Comparison of ENCODE assay signal across 27 cellular contexts in genomic region chr3:181581651-181582050, GRCh38.
DNase-seq lines count a peak whose midpoint lies in the region; TF ChIP-seq lines count a peak whose summit lies in the region.
"Had no signal": no experiment of that assay in that cellular context is flagged by ENCODE, and none has a peak within 500 bp of the region (broad histone marks: within the 10 kb centered on the region; RNA-seq: fewer than 3 reads in every experiment).

No MANE protein-coding gene starts in this region.

- no peak overlapping the region for H2BK120ac ChIP-seq in mesendoderm (ENCODE audit: low read depth, low read length)

- H2AK5ac ChIP-seq in mesendoderm (ENCODE audit: low read length): no peak overlapping the region

- H3K27me3 ChIP-seq in A673 (replicated peaks; ENCODE audit: insufficient read depth, low read depth, low read length, poor library complexity) (no peaks in the 10 kb centered on the region), mesendoderm (ENCODE audit: insufficient read depth, low read length, poor library complexity) (no peaks in the 10 kb centered on the region), transverse colon (no peaks in the 10 kb centered on the region), suprapubic skin (no peaks in the 10 kb centered on the region)
- no peaks in the 10 kb centered on the region for H3K27me3 ChIP-seq in effector memory CD4-positive, alpha-beta T cell (replicated peaks; ENCODE audit: control insufficient read depth, insufficient read depth, low read length, poor library complexity, severe bottlenecking)

- H3K79me2 ChIP-seq in mesendoderm (ENCODE audit: control insufficient read depth, insufficient read depth, low read length): no peaks in the 10 kb centered on the region

- no peaks in the 10 kb centered on the region for H3K36me3 ChIP-seq in A673 (ENCODE audit: insufficient read depth, low read length, poor library complexity, severe bottlenecking)
- H3K36me3 ChIP-seq in HEK293 (ENCODE audit: control insufficient read depth in 2 of 2, insufficient read depth in 1 of 2, low read length in 2 of 2): no peaks in the 10 kb centered on the region
- H3K36me3 ChIP-seq in mesendoderm (ENCODE audit: control insufficient read depth, insufficient read depth, low read length): no peaks in the 10 kb centered on the region
- no peaks in the 10 kb centered on the region for H3K36me3 ChIP-seq in transverse colon
- H3K36me3 ChIP-seq in effector memory CD4-positive, alpha-beta T cell (ENCODE audit: control insufficient read depth, insufficient read depth, low read length): no peaks in the 10 kb centered on the region
- H3K36me3 ChIP-seq in suprapubic skin: no peaks in the 10 kb centered on the region
- H3K36me3 ChIP-seq: MG63 had no signal

- H3K79me1 ChIP-seq in mesendoderm (ENCODE audit: low read length): no peaks in the 10 kb centered on the region

- H3K4me2 ChIP-seq in mesendoderm (ENCODE audit: low read length): no peak overlapping the region

- BruUV-seq in A673 (replicated peaks; lab: Mats Ljungman, UMichigan): no TSS peak

- H3K23ac ChIP-seq in mesendoderm (ENCODE audit: low read length): no peak overlapping the region

- no CpG with 5 or more reads among the region's 4 CpGs for WGBS in mesendoderm (ENCODE audit: extremely low coverage, insufficient coverage, low lambda C conversion rate)
- 70 to 93% methylated on average over 2 to 4 of the region's 4 CpGs for WGBS in transverse colon (ENCODE audit: low coverage in 1 of 2), 2 donors
- WGBS in suprapubic skin: 67% methylated on average over 4 of the region's 4 CpGs

- H3K56ac ChIP-seq in mesendoderm (ENCODE audit: low read length): no peak overlapping the region

- H2BK15ac ChIP-seq in mesendoderm (replicated peaks; ENCODE audit: low read depth): no peak overlapping the region

- in situ Hi-C loops in transverse colon (cut with MboI; ENCODE audit: low pct_ligation_motif_present in 1 of 4, low pct_unique_long_range_greater_than_20kb in 1 of 4, low sequenced_read_pairs in 3 of 4): no loop called here

- H3K27ac ChIP-seq in A673 (ENCODE audit: low read depth, low read length, poor library complexity, severe bottlenecking) (no peak overlapping the region), HEK293 (ENCODE audit: extremely low read depth, low read depth, low read length) (no peak overlapping the region), mesendoderm (ENCODE audit: low read depth, low read length) (no peak overlapping the region), transverse colon (no peak overlapping the region), suprapubic skin (no peak overlapping the region)
- H3K27ac ChIP-seq in effector memory CD4-positive, alpha-beta T cell (ENCODE audit: insufficient read depth, low read length, poor library complexity, severe bottlenecking): no peak overlapping the region
- H3K27ac ChIP-seq: GM23248 had no signal

- no peak overlapping the region for H3K9ac ChIP-seq in mesendoderm (ENCODE audit: low read length)
- H3K9ac ChIP-seq: GM23248 had no signal

- DNase-seq in A673 (ENCODE audit: low spot score): peak; percentile 2
- peak; percentile 2 for DNase-seq in choroid plexus epithelial cell (ENCODE audit: low read depth)
- DNase-seq in mesendoderm: peak; percentile 30
- DNase-seq in transverse colon: no peak
- DNase-seq in midbrain (lab: John Stamatoyannopoulos, UW): no peak
- no peak for DNase-seq in effector memory CD4-positive, alpha-beta T cell
- DNase-seq in suprapubic skin (ENCODE audit: low spot score in 2 of 2): no peak
- DNase-seq: 8988T; C1 segment of cervical spinal cord; CD4-positive, alpha-beta memory T cell; COR-L47; DMS 273 treated with DMSO at 0.1 percent for 48 hours; DMS79 treated with DMSO at 0.1 percent for 48 hours; GM23248; H9; IMR-90; KG1; MG63; NCI-H1105 treated with DMSO at 0.1 percent for 48 hours; NCI-H146; NCI-H1930; NCI-H2107; NCI-H524 treated with DMSO at 0.1 percent for 48 hours; NCI-H82; NK-92 treated with Interleukin-12 subunit alpha and Interleukin-12 subunit beta, amount 100 ng/mL, for 24 hours; PC-3 had no signal

- H3K18ac ChIP-seq in mesendoderm (ENCODE audit: low read length): no peak overlapping the region

- POLR2A ChIA-PET in A673 (lab: Charles Lee; ENCODE audit: low non-redundant PET) (no interaction called here), HEK293 (lab: Yijun Ruan, JAX) (no interaction called here)

- H4K5ac ChIP-seq in mesendoderm (ENCODE audit: low read length): no peak overlapping the region

- intact Hi-C loops in A673 (cut with micrococcal nuclease; ENCODE audit: unreplicated experiment): no loop called here
- intact Hi-C loops in transverse colon (cut with DNase I; ENCODE audit: low total_unique reads): no loop called here

- TF ChIP-seq CTCF in A673 (conservative IDR thresholded peaks at IDR 0.05; ENCODE audit: low read depth, low read length) (no peak), HEK293 (tag by site-specific recombination; IDR thresholded peaks at IDR 0.05) (no peak), choroid plexus epithelial cell (conservative IDR thresholded peaks at IDR 0.05; ENCODE audit: low read depth, low read length) (no peak), transverse colon (IDR thresholded peaks at IDR 0.05) (no peak), suprapubic skin (IDR thresholded peaks at IDR 0.05) (no peak)

- H3K4me1 ChIP-seq in A673 (ENCODE audit: insufficient read depth, low read length, poor library complexity, severe bottlenecking) (no peaks in the 10 kb centered on the region), HEK293 (ENCODE audit: control insufficient read depth, insufficient read depth, low read length) (no peaks in the 10 kb centered on the region), mesendoderm (ENCODE audit: control insufficient read depth, low read depth, low read length) (no peaks in the 10 kb centered on the region), transverse colon (no peaks in the 10 kb centered on the region), suprapubic skin (no peaks in the 10 kb centered on the region)
- no peaks in the 10 kb centered on the region for H3K4me1 ChIP-seq in effector memory CD4-positive, alpha-beta T cell (ENCODE audit: control insufficient read depth, insufficient read depth, low read length, poor library complexity, severe bottlenecking)

- H3K4me3 ChIP-seq in A673 (ENCODE audit: low read depth, low read length, poor library complexity, severe bottlenecking): no peak overlapping the region
- H3K4me3 ChIP-seq in HEK293 (ENCODE audit: low read depth, low read length): no peak overlapping the region
- H3K4me3 ChIP-seq in choroid plexus epithelial cell (ENCODE audit: low read depth, low read length): no peak overlapping the region
- no peak overlapping the region for H3K4me3 ChIP-seq in mesendoderm (ENCODE audit: low read length)
- no peak overlapping the region for H3K4me3 ChIP-seq in transverse colon
- no peak overlapping the region for H3K4me3 ChIP-seq in effector memory CD4-positive, alpha-beta T cell (ENCODE audit: insufficient read depth, low read depth, low read length, poor library complexity, severe bottlenecking)
- no peak overlapping the region for H3K4me3 ChIP-seq in suprapubic skin
- H3K4me3 ChIP-seq: GM23248, MG63 had no signal

- no peak overlapping the region for H2BK5ac ChIP-seq in mesendoderm (ENCODE audit: low read length)

- CTCF ChIA-PET in A673 (lab: Charles Lee): no interaction called here
- CTCF ChIA-PET in HEK293 (lab: Yijun Ruan, JAX): no interaction called here

- TF ChIP-seq POLR2A in transverse colon (IDR thresholded peaks at IDR 0.05) (no peak), suprapubic skin (IDR thresholded peaks at IDR 0.05) (no peak)

- no peak overlapping the region for H3K4ac ChIP-seq in mesendoderm (ENCODE audit: low read depth, low read length)

- H3K9me3 ChIP-seq in A673 (ENCODE audit: low read depth, low read length, poor library complexity, severe bottlenecking) (no peaks in the 10 kb centered on the region), HEK293 (ENCODE audit: control insufficient read depth, insufficient read depth, low read depth, low read length) (no peaks in the 10 kb centered on the region), transverse colon (no peaks in the 10 kb centered on the region), suprapubic skin (no peaks in the 10 kb centered on the region)
- H3K9me3 ChIP-seq in effector memory CD4-positive, alpha-beta T cell (ENCODE audit: control insufficient read depth, low read length): no peaks in the 10 kb centered on the region
- H3K9me3 ChIP-seq: MG63 had no signal

- no peak for TF ChIP-seq EP300 in transverse colon (IDR thresholded peaks at IDR 0.05; ENCODE audit: low read depth)
- no peak for TF ChIP-seq EP300 in suprapubic skin (IDR thresholded peaks at IDR 0.05)

- no peak overlapping the region for H4K8ac ChIP-seq in mesendoderm (ENCODE audit: low read depth, low read length)

TF ChIP-seq in HEK293, 187 proteins besides CTCF, POLR2A, EP300 and RAD21:
- TF ChIP-seq PRDM4 (tag by site-specific recombination; IDR thresholded peaks at IDR 0.05) (peak; percentile 19; the same call in 1 of the 2 replicates), YY2 (tag by site-specific recombination; IDR thresholded peaks at IDR 0.05) (no peak)

Comparison
In these comparisons a context has a peak if more than half of its experiments do, and no peak if none do; other contexts are left out.
1. DNase-seq: peak in A673 (single experiment), choroid plexus epithelial cell (single experiment) and mesendoderm (single experiment); none in transverse colon (single experiment), midbrain (single experiment), effector memory CD4-positive, alpha-beta T cell (0 of 3) and suprapubic skin (0 of 2).